1 cellular context compared by ENCODE assay signal in the genomic region with DNA sequence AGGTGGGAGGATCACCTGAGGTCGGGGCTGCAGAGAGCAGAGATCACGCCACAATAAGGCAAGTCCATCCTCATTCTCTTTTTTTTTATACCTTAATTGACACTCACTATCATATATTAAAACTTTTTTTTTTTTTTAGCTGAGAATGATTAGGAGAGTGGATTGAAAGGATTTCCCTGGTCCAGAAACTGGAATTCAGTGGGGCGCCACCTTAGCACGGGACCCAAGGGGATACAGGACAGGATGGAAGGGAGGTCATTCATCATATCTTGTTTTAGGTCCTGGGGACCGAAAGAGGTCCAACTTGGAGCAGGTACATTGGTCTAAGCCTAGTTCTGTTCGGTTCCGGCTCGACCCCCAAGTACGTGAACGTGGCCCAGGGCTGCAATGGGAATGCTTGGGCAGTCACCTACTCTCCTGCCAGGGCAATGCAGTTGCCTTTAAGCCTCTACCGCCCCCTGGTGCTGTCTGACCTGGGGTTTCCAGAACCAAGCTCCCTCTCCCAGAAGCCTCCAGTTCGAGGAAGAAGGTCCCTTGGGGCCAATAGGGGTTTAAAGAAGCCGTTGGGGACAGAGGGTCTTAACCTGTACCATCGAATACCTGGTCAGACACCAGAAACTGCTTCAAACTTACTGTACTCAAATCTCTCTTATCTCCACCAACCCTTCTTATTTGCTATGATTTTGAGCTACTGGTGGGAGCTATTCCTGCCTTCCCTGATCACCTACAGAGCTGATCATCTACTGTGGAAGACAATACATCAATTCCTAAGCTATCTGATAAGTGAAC.
TF ChIP-seq lines count a peak whose summit lies in the region.

No MANE protein-coding gene starts in this region.

TF ChIP-seq in HepG2, 621 proteins besides CTCF, POLR2A, EP300 and RAD21 (continued from another document and continues in another):
- TF ChIP-seq GMEB2 (CRISPR knock-in tag; IDR thresholded peaks at IDR 0.05; ENCODE audit: low read depth) (no peak), KMT2B (CRISPR knock-in tag; IDR thresholded peaks at IDR 0.05) (no peak), ZNF713 (CRISPR knock-in tag; IDR thresholded peaks at IDR 0.05) (no peak), ZBED4 (CRISPR knock-in tag; IDR thresholded peaks at IDR 0.05; ENCODE audit: borderline replicate concordance) (peak; percentile 80), GATA4 (IDR thresholded peaks at IDR 0.05; ENCODE audit: borderline replicate concordance, low read depth) (no peak), TBX2 (CRISPR knock-in tag; IDR thresholded peaks at IDR 0.05; ENCODE audit: borderline replicate concordance) (peak; percentile 72; the same call in 1 of the 2 replicates), SP4 (CRISPR knock-in tag; IDR thresholded peaks at IDR 0.05) (no peak), HNRNPUL1 (IDR thresholded peaks at IDR 0.05; ENCODE audit: low read depth, low read length) (no peak), ZNF781 (CRISPR knock-in tag; IDR thresholded peaks at IDR 0.05; ENCODE audit: borderline replicate concordance, not compliant biosample characterization) (no peak), AKAP8 (CRISPR knock-in tag; IDR thresholded peaks at IDR 0.05) (no peak), PCBP2 (optimal IDR thresholded peaks at IDR 0.05; ENCODE audit: low read depth, low read length, poor library complexity, severe bottlenecking) (no peak), ZBTB42 (CRISPR knock-in tag; IDR thresholded peaks at IDR 0.05) (no peak), ZNF761 (CRISPR knock-in tag; conservative IDR thresholded peaks at IDR 0.05) (no peak), KDM6A (CRISPR knock-in tag; IDR thresholded peaks at IDR 0.05; ENCODE audit: low read depth) (no peak), ETV5 (CRISPR knock-in tag; IDR thresholded peaks at IDR 0.05; ENCODE audit: borderline replicate concordance) (no peak), ERF (CRISPR knock-in tag; IDR thresholded peaks at IDR 0.05) (peak; percentile 80; the same call in 1 of the 2 replicates), ZKSCAN5 (CRISPR knock-in tag; IDR thresholded peaks at IDR 0.05) (no peak), GTF2F1 (IDR thresholded peaks at IDR 0.05; ENCODE audit: low read length) (no peak), GFI1 (CRISPR knock-in tag; IDR thresholded peaks at IDR 0.05; ENCODE audit: borderline replicate concordance) (no peak), HOXD1 (CRISPR knock-in tag; IDR thresholded peaks at IDR 0.05) (no peak), ZNF441 (CRISPR knock-in tag; IDR thresholded peaks at IDR 0.05; ENCODE audit: borderline replicate concordance) (no peak), PREB (CRISPR knock-in tag; IDR thresholded peaks at IDR 0.05) (no peak), ZHX2 (IDR thresholded peaks at IDR 0.05; ENCODE audit: low read depth) (no peak; the same call in 1 of the 2 replicates), ZHX2 (CRISPR knock-in tag; IDR thresholded peaks at IDR 0.05; ENCODE audit: borderline replicate concordance) (no peak), TIGD3 (CRISPR knock-in tag; IDR thresholded peaks at IDR 0.05; ENCODE audit: borderline replicate concordance) (no peak), ZNF720 (CRISPR knock-in tag; IDR thresholded peaks at IDR 0.05) (no peak), MYNN (CRISPR knock-in tag; IDR thresholded peaks at IDR 0.05; ENCODE audit: low read depth) (no peak), ZNF749 (CRISPR knock-in tag; IDR thresholded peaks at IDR 0.05; ENCODE audit: borderline replicate concordance) (no peak)
- TF ChIP-seq, protein P1, sequence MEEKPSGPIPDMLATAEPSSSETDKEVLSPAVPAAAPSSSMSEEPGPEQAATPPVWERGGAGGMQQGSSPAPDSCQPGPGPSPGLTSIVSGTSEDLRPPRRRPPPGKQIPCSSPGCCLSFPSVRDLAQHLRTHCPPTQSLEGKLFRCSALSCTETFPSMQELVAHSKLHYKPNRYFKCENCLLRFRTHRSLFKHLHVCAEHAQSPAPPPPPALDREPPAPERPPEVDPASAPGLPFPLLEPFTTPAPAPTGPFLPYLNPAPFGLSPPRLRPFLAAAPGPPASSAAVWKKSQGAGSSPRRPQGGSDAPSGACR (CRISPR knock-in tag; IDR thresholded peaks at IDR 0.05): no peak
- TF ChIP-seq, protein P2, sequence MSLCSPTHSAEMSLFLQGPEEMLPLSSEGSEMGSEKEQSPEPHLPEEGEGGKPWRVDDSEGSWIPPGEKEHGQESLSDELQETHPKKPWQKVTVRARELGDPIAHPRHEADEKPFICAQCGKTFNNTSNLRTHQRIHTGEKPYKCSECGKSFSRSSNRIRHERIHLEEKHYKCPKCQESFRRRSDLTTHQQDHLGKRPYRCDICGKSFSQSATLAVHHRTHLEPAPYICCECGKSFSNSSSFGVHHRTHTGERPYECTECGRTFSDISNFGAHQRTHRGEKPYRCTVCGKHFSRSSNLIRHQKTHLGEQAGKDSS (CRISPR knock-in tag; IDR thresholded peaks at IDR 0.05; ENCODE audit: borderline replicate concordance, low read depth): no peak
- TF ChIP-seq, protein P3, sequence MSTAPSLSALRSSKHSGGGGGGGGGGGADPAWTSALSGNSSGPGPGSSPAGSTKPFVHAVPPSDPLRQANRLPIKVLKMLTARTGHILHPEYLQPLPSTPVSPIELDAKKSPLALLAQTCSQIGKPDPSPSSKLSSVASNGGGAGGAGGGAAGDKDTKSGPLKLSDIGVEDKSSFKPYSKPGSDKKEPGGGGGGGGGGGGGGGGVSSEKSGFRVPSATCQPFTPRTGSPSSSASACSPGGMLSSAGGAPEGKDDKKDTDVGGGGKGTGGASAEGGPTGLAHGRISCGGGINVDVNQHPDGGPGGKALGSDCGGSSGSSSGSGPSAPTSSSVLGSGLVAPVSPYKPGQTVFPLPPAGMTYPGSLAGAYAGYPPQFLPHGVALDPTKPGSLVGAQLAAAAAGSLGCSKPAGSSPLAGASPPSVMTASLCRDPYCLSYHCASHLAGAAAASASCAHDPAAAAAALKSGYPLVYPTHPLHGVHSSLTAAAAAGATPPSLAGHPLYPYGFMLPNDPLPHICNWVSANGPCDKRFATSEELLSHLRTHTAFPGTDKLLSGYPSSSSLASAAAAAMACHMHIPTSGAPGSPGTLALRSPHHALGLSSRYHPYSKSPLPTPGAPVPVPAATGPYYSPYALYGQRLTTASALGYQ (CRISPR knock-in tag; IDR thresholded peaks at IDR 0.05): no peak
- TF ChIP-seq, protein P4, sequence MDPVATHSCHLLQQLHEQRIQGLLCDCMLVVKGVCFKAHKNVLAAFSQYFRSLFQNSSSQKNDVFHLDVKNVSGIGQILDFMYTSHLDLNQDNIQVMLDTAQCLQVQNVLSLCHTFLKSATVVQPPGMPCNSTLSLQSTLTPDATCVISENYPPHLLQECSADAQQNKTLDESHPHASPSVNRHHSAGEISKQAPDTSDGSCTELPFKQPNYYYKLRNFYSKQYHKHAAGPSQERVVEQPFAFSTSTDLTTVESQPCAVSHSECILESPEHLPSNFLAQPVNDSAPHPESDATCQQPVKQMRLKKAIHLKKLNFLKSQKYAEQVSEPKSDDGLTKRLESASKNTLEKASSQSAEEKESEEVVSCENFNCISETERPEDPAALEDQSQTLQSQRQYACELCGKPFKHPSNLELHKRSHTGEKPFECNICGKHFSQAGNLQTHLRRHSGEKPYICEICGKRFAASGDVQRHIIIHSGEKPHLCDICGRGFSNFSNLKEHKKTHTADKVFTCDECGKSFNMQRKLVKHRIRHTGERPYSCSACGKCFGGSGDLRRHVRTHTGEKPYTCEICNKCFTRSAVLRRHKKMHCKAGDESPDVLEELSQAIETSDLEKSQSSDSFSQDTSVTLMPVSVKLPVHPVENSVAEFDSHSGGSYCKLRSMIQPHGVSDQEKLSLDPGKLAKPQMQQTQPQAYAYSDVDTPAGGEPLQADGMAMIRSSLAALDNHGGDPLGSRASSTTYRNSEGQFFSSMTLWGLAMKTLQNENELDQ (CRISPR knock-in tag; IDR thresholded peaks at IDR 0.05; ENCODE audit: borderline replicate concordance): no peak
- TF ChIP-seq, protein P5, sequence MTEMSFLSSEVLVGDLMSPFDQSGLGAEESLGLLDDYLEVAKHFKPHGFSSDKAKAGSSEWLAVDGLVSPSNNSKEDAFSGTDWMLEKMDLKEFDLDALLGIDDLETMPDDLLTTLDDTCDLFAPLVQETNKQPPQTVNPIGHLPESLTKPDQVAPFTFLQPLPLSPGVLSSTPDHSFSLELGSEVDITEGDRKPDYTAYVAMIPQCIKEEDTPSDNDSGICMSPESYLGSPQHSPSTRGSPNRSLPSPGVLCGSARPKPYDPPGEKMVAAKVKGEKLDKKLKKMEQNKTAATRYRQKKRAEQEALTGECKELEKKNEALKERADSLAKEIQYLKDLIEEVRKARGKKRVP (CRISPR knock-in tag; IDR thresholded peaks at IDR 0.05): no peak
